In genomic region chr3:107323723-107324122, GRCh38 we compare ENCODE assay signal across 1 cellular context.
TF ChIP-seq lines count a peak whose summit lies in the region.

No MANE protein-coding gene starts in this region.

TF ChIP-seq in GM12878, 131 proteins besides CTCF, POLR2A, EP300 and RAD21:
- TF ChIP-seq BACH1 (IDR thresholded peaks at IDR 0.05; ENCODE audit: borderline replicate concordance) (no peak), MTA3 (IDR thresholded peaks at IDR 0.05; ENCODE audit: borderline replicate concordance, low read length) (no peak), E2F4 (IDR thresholded peaks at IDR 0.05; ENCODE audit: low read depth, low read length) (no peak), SMARCA5 (IDR thresholded peaks at IDR 0.05) (no peak), CBX3 (IDR thresholded peaks at IDR 0.05; ENCODE audit: borderline replicate concordance, low read depth) (no peak), ZNF207 (IDR thresholded peaks at IDR 0.05; ENCODE audit: borderline replicate concordance) (no peak), RUNX3 (IDR thresholded peaks at IDR 0.05; ENCODE audit: low read length) (no peak), NR2C1 (IDR thresholded peaks at IDR 0.05) (no peak), BCL3 (IDR thresholded peaks at IDR 0.05; ENCODE audit: borderline replicate concordance, insufficient read depth, low read depth, low read length, poor library complexity, severe bottlenecking) (no peak), RBBP5 (conservative IDR thresholded peaks at IDR 0.05) (no peak), POLR2AphosphoS2 (IDR thresholded peaks at IDR 0.05; ENCODE audit: low read depth, low read length) (no peak), NBN (IDR thresholded peaks at IDR 0.05) (no peak), MTA2 (IDR thresholded peaks at IDR 0.05; ENCODE audit: low read depth) (no peak), LARP7 (IDR thresholded peaks at IDR 0.05) (no peak), SRF (IDR thresholded peaks at IDR 0.05; ENCODE audit: low read depth in 2 of 2, low read length in 2 of 2) (no peak), ZNF24 (IDR thresholded peaks at IDR 0.05) (no peak)
- TF ChIP-seq, protein P1, sequence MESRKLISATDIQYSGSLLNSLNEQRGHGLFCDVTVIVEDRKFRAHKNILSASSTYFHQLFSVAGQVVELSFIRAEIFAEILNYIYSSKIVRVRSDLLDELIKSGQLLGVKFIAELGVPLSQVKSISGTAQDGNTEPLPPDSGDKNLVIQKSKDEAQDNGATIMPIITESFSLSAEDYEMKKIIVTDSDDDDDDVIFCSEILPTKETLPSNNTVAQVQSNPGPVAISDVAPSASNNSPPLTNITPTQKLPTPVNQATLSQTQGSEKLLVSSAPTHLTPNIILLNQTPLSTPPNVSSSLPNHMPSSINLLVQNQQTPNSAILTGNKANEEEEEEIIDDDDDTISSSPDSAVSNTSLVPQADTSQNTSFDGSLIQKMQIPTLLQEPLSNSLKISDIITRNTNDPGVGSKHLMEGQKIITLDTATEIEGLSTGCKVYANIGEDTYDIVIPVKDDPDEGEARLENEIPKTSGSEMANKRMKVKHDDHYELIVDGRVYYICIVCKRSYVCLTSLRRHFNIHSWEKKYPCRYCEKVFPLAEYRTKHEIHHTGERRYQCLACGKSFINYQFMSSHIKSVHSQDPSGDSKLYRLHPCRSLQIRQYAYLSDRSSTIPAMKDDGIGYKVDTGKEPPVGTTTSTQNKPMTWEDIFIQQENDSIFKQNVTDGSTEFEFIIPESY (IDR thresholded peaks at IDR 0.05), result no peak
- TF ChIP-seq, protein P2, sequence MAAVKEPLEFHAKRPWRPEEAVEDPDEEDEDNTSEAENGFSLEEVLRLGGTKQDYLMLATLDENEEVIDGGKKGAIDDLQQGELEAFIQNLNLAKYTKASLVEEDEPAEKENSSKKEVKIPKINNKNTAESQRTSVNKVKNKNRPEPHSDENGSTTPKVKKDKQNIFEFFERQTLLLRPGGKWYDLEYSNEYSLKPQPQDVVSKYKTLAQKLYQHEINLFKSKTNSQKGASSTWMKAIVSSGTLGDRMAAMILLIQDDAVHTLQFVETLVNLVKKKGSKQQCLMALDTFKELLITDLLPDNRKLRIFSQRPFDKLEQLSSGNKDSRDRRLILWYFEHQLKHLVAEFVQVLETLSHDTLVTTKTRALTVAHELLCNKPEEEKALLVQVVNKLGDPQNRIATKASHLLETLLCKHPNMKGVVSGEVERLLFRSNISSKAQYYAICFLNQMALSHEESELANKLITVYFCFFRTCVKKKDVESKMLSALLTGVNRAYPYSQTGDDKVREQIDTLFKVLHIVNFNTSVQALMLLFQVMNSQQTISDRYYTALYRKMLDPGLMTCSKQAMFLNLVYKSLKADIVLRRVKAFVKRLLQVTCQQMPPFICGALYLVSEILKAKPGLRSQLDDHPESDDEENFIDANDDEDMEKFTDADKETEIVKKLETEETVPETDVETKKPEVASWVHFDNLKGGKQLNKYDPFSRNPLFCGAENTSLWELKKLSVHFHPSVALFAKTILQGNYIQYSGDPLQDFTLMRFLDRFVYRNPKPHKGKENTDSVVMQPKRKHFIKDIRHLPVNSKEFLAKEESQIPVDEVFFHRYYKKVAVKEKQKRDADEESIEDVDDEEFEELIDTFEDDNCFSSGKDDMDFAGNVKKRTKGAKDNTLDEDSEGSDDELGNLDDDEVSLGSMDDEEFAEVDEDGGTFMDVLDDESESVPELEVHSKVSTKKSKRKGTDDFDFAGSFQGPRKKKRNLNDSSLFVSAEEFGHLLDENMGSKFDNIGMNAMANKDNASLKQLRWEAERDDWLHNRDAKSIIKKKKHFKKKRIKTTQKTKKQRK (IDR thresholded peaks at IDR 0.05; ENCODE audit: low read depth, low read length), result no peak
